In genomic region chr10:94545277-94546057, GRCh38 we compare ENCODE assay signal across 8 cellular contexts. TPM values are rescaled to one million over a fixed set of nuclear protein-coding genes. Genes with fewer than 3 reads are reported as not detected.
DNase-seq lines count a peak whose midpoint lies in the region; TF ChIP-seq lines count a peak whose summit lies in the region.

TSS of gene HELLS (plus strand) at chr10:94545788. CDS start at chr10:94545922, 134 bp downstream.

- H2AFZ ChIP-seq in H9 (ENCODE audit: low read length) (peak within 1 kb of the TSS; percentile 32), Loucy (ENCODE audit: low read length) (peak within 1 kb of the TSS; percentile 100), neuronal stem cell (ENCODE audit: low read length) (peak within 1 kb of the TSS; percentile 90)

- no peaks in the 10 kb centered on the region for H4K20me1 ChIP-seq in H9 (ENCODE audit: control insufficient read depth, insufficient read depth, insufficient read length)
- peaks cover 26% of the 10 kb centered on the region for H4K20me1 ChIP-seq in Loucy (ENCODE audit: insufficient read depth, low read length, poor library complexity, severe bottlenecking)

- H2AK5ac ChIP-seq in H9 (ENCODE audit: insufficient read length, low read length) (no peak within 1 kb of the TSS), neuronal stem cell (ENCODE audit: low read depth, low read length) (no peak within 1 kb of the TSS)

- no peak within 1 kb of the TSS for H2BK120ac ChIP-seq in H9 (ENCODE audit: low read depth, low read length, poor library complexity, severe bottlenecking)
- H2BK120ac ChIP-seq in neuronal stem cell (ENCODE audit: low read depth, low read length): no peak within 1 kb of the TSS

- peaks cover 0 to 2% of the 10 kb centered on the region in 2 experiments; a peak in 1 of 5 replicates for H3K9me3 Mint-ChIP-seq in H9

- no peak within 1 kb of the TSS; the same call in 1 of the 2 replicates for H3K4ac ChIP-seq in H9 (ENCODE audit: low read depth, low read length)
- H3K4ac ChIP-seq in neuronal stem cell (ENCODE audit: low read length): no peak within 1 kb of the TSS

- H3K9me3 ChIP-seq in H9 (ENCODE audit: control insufficient read depth, low read depth, low read length) (no peaks in the 10 kb centered on the region), Loucy (ENCODE audit: insufficient read depth, low read depth, low read length) (no peaks in the 10 kb centered on the region), neuronal stem cell (replicated peaks in 1 of 2; ENCODE audit: control insufficient read depth in 2 of 2, insufficient read depth in 1 of 2, low read depth in 1 of 2, low read length in 2 of 2) (no peaks in the 10 kb centered on the region)

- H4K8ac ChIP-seq in H9 (replicated peaks; ENCODE audit: insufficient read length, low read depth, low read length) (no peak within 1 kb of the TSS), neuronal stem cell (ENCODE audit: low read depth, low read length) (no peak within 1 kb of the TSS)

- no peak within 1 kb of the TSS for H2BK20ac ChIP-seq in H9 (ENCODE audit: low read depth, low read length, poor library complexity, severe bottlenecking)

- H3K23ac ChIP-seq in H9 (ENCODE audit: insufficient read length, low read depth, low read length) (no peak within 1 kb of the TSS), neuronal stem cell (ENCODE audit: low read depth, low read length, poor library complexity) (no peak within 1 kb of the TSS)

- no peak within 1 kb of the TSS for H3T11ph ChIP-seq in H9 (ENCODE audit: low read length)

- H3K79me2 ChIP-seq in H9 (ENCODE audit: insufficient read depth, low read length) (peaks cover 18% of the 10 kb centered on the region), Loucy (ENCODE audit: insufficient read depth, low read length) (peaks cover 47% of the 10 kb centered on the region)

- H3K27me3 Mint-ChIP-seq in H9 (ENCODE audit: low read depth): no peaks in the 10 kb centered on the region

- H3K4me1 Mint-ChIP-seq in H9: peaks cover 25 to 29% of the 10 kb centered on the region in 2 experiments

- H2BK15ac ChIP-seq in H9 (ENCODE audit: low read depth, low read length) (no peak within 1 kb of the TSS), neuronal stem cell (ENCODE audit: low read length) (peak within 1 kb of the TSS; percentile 19)

- H2BK5ac ChIP-seq in H9 (ENCODE audit: insufficient read length, low read length) (no peak within 1 kb of the TSS), neuronal stem cell (ENCODE audit: low read length) (peak within 1 kb of the TSS; percentile 14)

- H3K27ac Mint-ChIP-seq in H9: peak within 1 kb of the TSS; percentile 99 to 100 (median 100)

- H3F3A ChIP-seq in Loucy (ENCODE audit: low read depth): no peaks in the 10 kb centered on the region

- H3K4me3 ChIP-seq in Loucy (ENCODE audit: low read length, poor library complexity, severe bottlenecking) (peak within 1 kb of the TSS; percentile 84), neuronal stem cell (ENCODE audit: low read length in 2 of 2) (peak within 1 kb of the TSS; percentile 88)

- H3K14ac ChIP-seq in H9 (ENCODE audit: insufficient read depth, low read length) (peak within 1 kb of the TSS; percentile 86), neuronal stem cell (ENCODE audit: low read length) (no peak within 1 kb of the TSS)

- no peak within 1 kb of the TSS for H2BK12ac ChIP-seq in H9 (ENCODE audit: insufficient read length, low read depth, low read length)
- no peak within 1 kb of the TSS for H2BK12ac ChIP-seq in neuronal stem cell (ENCODE audit: low read length)

- no peak for TF ChIP-seq CTCF in H9 (conservative IDR thresholded peaks at IDR 0.05)
- TF ChIP-seq CTCF in Loucy (conservative IDR thresholded peaks at IDR 0.05; ENCODE audit: low read length): no peak

- H3K79me1 ChIP-seq in H9 (ENCODE audit: insufficient read depth, low read depth, low read length, poor library complexity, severe bottlenecking): peaks cover 2% of the 10 kb centered on the region
- no peaks in the 10 kb centered on the region for H3K79me1 ChIP-seq in neuronal stem cell (ENCODE audit: low read depth, low read length)

- no peak within 1 kb of the TSS for H4K91ac ChIP-seq in H9 (ENCODE audit: insufficient read length, low read depth, low read length)
- H4K91ac ChIP-seq in neuronal stem cell (ENCODE audit: low read depth, low read length, poor library complexity): no peak within 1 kb of the TSS

- H3K36me3 ChIP-seq in Loucy (ENCODE audit: insufficient read depth, low read length) (no peaks in the 10 kb centered on the region), neuronal stem cell (replicated peaks in 1 of 2; ENCODE audit: control insufficient read depth in 2 of 2, insufficient read depth in 2 of 2, low read length in 2 of 2) (peaks cover 2 to 40% of the 10 kb centered on the region in 2 donors)

- H3K9ac ChIP-seq in H9 (ENCODE audit: extremely low read depth, insufficient read length, low read length): peak within 1 kb of the TSS; percentile 96
- H3K9ac ChIP-seq in Loucy (ENCODE audit: low read depth, low read length, poor library complexity, severe bottlenecking): peak within 1 kb of the TSS; percentile 91
- peak within 1 kb of the TSS; percentile 96 for H3K9ac ChIP-seq in neuronal stem cell (ENCODE audit: low read depth, low read length, poor library complexity)

- H3K4me2 ChIP-seq in H9 (ENCODE audit: insufficient read depth, insufficient read length, low read length) (peak within 1 kb of the TSS; percentile 89), Loucy (ENCODE audit: low read depth, low read length, poor library complexity, severe bottlenecking) (peak within 1 kb of the TSS; percentile 86), neuronal stem cell (ENCODE audit: insufficient read depth, low read length, poor library complexity, severe bottlenecking) (peak within 1 kb of the TSS; percentile 77)

- H3K4me3 Mint-ChIP-seq in H9: peak within 1 kb of the TSS; percentile 100

- H3K23me2 ChIP-seq in H9 (ENCODE audit: insufficient read length, low read depth, low read length, poor library complexity, severe bottlenecking): peaks cover 11% of the 10 kb centered on the region

- peak within 1 kb of the TSS; percentile 8 for H3K56ac ChIP-seq in H9 (ENCODE audit: insufficient read length, low read depth, low read length)

- H3K36me3 Mint-ChIP-seq in H9 (ENCODE audit: insufficient read depth in 1 of 3, low read depth in 3 of 3): peaks cover 26 to 38% (median 32%) of the 10 kb centered on the region in 3 experiments; a peak in 6 of 7 replicates

- peak within 1 kb of the TSS; percentile 76 for H3K27ac ChIP-seq in H9 (ENCODE audit: insufficient read length, low read depth, low read length)
- peak within 1 kb of the TSS; percentile 59 for H3K27ac ChIP-seq in neuronal stem cell (replicated peaks; ENCODE audit: low read length)

- peaks cover 2% of the 10 kb centered on the region; the same call in 1 of the 2 replicates for H3K4me1 ChIP-seq in H9 (ENCODE audit: insufficient read depth, low read length)
- peaks cover 35% of the 10 kb centered on the region for H3K4me1 ChIP-seq in Loucy (ENCODE audit: insufficient read depth, low read length, poor library complexity, severe bottlenecking)
- peaks cover 0 to 8% of the 10 kb centered on the region in 2 donors for H3K4me1 ChIP-seq in neuronal stem cell (ENCODE audit: control insufficient read depth in 2 of 2, insufficient read depth in 1 of 2, low read depth in 1 of 2, low read length in 2 of 2)

- H3K27me3 ChIP-seq in H9 (ENCODE audit: insufficient read depth, low read length) (no peaks in the 10 kb centered on the region), Loucy (ENCODE audit: insufficient read depth, low read length, poor library complexity, severe bottlenecking) (no peaks in the 10 kb centered on the region), neuronal stem cell (ENCODE audit: control insufficient read depth in 3 of 3, insufficient read depth in 3 of 3, low read depth in 1 of 3, low read length in 3 of 3) (no peaks in the 10 kb centered on the region)

- WGBS in H9 (ENCODE audit: extremely low coverage, insufficient read length, low lambda C conversion rate): no CpG with 5 or more reads among the region's 56 CpGs
- no CpG with 5 or more reads among the region's 56 CpGs for WGBS in neuronal stem cell (ENCODE audit: extremely low coverage in 2 of 2, insufficient read length in 2 of 2, insufficient replicate concordance in 1 of 2), 2 donors

- DNase-seq in GDM1 (lab: John Stamatoyannopoulos, UW) (peak; percentile 62), H9 (peak; percentile 92), SHP77 (lab: John Stamatoyannopoulos, UW) (peak; percentile 78 to 84), activated gamma-delta T cell (lab: John Stamatoyannopoulos, UW) (peak; percentile 22), foreskin melanocyte (peak; percentile 79), neuronal stem cell (ENCODE audit: low spot score) (peak; percentile 89), stromal cell of bone marrow (ENCODE audit: low read depth) (peak; percentile 66)

- no peaks in the 10 kb centered on the region for H3K9me2 ChIP-seq in Loucy (replicated peaks; ENCODE audit: low read depth, low read length)

- H4K5ac ChIP-seq in H9 (ENCODE audit: insufficient read length, low read depth, low read length): peak within 1 kb of the TSS; percentile 13

- H3K18ac ChIP-seq in H9 (ENCODE audit: insufficient read length, low read depth, low read length) (peak within 1 kb of the TSS; percentile 92), neuronal stem cell (ENCODE audit: low read length) (peak within 1 kb of the TSS; percentile 96)

RNA-seq across cellular contexts. Expression of gene HELLS, which starts in this region (rescaled TPM):
- 262 and 291 TPM in 2 replicates for total RNA-seq in H9 (2021)
- polyA plus RNA-seq in neuronal stem cell (2013, experiment 1 of 2): 65.5 TPM
- polyA plus RNA-seq in neuronal stem cell (2013, experiment 2 of 2): 72.6 TPM

Comparison
In these comparisons a context has a peak if more than half of its experiments do, and no peak if none do; other contexts are left out.
1. Peak in every context shown above with its lines: DNase-seq, H3K4me3 ChIP-seq and H3K27ac ChIP-seq.
2. DNase-seq: peak in every context shown above with its lines; median percentile 92 in H9; 89 in neuronal stem cell; 81 in SHP77; 79 in foreskin melanocyte; 66 in stromal cell of bone marrow; 62 in GDM1; 22 in activated gamma-delta T cell.
3. H2AFZ ChIP-seq: peak in every context shown above with its lines; median percentile 100 in Loucy; 90 in neuronal stem cell; 32 in H9.